Comparison of ENCODE assay signal across 1 cellular context in the genomic region with DNA sequence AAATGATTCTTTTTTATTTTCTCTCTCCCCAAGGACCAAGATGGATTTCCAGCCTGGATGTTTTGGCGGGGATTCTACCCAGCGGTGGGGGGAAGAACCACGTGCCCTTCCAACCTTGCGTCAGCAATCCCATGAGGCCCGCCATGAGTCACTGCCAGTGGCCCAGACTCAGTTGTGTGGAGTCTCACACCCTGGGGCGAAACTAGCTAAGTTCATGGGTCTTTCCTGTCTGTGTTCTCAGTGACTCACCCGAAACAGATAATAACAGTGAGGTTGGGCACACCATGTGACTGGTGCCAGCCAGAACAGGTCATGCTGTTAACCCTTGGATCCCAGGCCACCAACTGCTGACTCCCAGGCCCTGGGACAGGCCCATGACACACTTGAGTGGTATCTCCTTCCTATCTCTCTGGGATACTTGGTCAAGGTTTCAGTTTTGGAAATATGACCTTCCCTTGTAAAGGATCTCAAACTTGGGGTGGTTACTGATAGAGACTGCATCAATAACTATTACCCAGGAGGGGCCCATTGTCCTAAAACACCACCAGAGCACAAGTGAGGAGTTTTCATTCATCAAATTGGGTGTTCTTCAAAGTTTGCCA.
TF ChIP-seq lines count a peak whose summit lies in the region.

No MANE protein-coding gene starts in this region.

TF ChIP-seq in GM12878, 131 proteins besides CTCF, POLR2A, EP300 and RAD21 (continued from another document and continues in another):
- TF ChIP-seq, protein P1, sequence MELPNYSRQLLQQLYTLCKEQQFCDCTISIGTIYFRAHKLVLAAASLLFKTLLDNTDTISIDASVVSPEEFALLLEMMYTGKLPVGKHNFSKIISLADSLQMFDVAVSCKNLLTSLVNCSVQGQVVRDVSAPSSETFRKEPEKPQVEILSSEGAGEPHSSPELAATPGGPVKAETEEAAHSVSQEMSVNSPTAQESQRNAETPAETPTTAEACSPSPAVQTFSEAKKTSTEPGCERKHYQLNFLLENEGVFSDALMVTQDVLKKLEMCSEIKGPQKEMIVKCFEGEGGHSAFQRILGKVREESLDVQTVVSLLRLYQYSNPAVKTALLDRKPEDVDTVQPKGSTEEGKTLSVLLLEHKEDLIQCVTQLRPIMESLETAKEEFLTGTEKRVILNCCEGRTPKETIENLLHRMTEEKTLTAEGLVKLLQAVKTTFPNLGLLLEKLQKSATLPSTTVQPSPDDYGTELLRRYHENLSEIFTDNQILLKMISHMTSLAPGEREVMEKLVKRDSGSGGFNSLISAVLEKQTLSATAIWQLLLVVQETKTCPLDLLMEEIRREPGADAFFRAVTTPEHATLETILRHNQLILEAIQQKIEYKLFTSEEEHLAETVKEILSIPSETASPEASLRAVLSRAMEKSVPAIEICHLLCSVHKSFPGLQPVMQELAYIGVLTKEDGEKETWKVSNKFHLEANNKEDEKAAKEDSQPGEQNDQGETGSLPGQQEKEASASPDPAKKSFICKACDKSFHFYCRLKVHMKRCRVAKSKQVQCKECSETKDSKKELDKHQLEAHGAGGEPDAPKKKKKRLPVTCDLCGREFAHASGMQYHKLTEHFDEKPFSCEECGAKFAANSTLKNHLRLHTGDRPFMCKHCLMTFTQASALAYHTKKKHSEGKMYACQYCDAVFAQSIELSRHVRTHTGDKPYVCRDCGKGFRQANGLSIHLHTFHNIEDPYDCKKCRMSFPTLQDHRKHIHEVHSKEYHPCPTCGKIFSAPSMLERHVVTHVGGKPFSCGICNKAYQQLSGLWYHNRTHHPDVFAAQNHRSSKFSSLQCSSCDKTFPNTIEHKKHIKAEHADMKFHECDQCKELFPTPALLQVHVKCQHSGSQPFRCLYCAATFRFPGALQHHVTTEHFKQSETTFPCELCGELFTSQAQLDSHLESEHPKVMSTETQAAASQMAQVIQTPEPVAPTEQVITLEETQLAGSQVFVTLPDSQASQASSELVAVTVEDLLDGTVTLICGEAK (IDR thresholded peaks at IDR 0.05; ENCODE audit: borderline replicate concordance): no peak
- TF ChIP-seq CREM (IDR thresholded peaks at IDR 0.05; ENCODE audit: low read depth): peak; percentile 83
- TF ChIP-seq IRF3 (IDR thresholded peaks at IDR 0.05): no peak
- TF ChIP-seq SMAD1 (IDR thresholded peaks at IDR 0.05; ENCODE audit: low read depth, partially characterized antibody): no peak
- no peak for TF ChIP-seq NFYA (IDR thresholded peaks at IDR 0.05; ENCODE audit: borderline replicate concordance, low read depth, low read length)
- no peak for TF ChIP-seq NR2C2 (IDR thresholded peaks at IDR 0.05; ENCODE audit: borderline replicate concordance, control insufficient read depth, insufficient read length, low read depth)
- TF ChIP-seq CHD1 (IDR thresholded peaks at IDR 0.05; ENCODE audit: low read depth, low read length): no peak
- no peak for TF ChIP-seq BRCA1 (IDR thresholded peaks at IDR 0.05; ENCODE audit: low read depth, low read length)
- TF ChIP-seq IRF4 (IDR thresholded peaks at IDR 0.05; ENCODE audit: low read depth, low read length): peak; percentile 41; the same call in 1 of the 2 replicates
- peak; percentile 56; the same call in 1 of the 2 replicates for TF ChIP-seq BMI1 (IDR thresholded peaks at IDR 0.05; ENCODE audit: borderline replicate concordance)
- no peak for TF ChIP-seq NRF1 (conservative IDR thresholded peaks at IDR 0.05; ENCODE audit: low read depth, low read length)
- TF ChIP-seq, protein P2, sequence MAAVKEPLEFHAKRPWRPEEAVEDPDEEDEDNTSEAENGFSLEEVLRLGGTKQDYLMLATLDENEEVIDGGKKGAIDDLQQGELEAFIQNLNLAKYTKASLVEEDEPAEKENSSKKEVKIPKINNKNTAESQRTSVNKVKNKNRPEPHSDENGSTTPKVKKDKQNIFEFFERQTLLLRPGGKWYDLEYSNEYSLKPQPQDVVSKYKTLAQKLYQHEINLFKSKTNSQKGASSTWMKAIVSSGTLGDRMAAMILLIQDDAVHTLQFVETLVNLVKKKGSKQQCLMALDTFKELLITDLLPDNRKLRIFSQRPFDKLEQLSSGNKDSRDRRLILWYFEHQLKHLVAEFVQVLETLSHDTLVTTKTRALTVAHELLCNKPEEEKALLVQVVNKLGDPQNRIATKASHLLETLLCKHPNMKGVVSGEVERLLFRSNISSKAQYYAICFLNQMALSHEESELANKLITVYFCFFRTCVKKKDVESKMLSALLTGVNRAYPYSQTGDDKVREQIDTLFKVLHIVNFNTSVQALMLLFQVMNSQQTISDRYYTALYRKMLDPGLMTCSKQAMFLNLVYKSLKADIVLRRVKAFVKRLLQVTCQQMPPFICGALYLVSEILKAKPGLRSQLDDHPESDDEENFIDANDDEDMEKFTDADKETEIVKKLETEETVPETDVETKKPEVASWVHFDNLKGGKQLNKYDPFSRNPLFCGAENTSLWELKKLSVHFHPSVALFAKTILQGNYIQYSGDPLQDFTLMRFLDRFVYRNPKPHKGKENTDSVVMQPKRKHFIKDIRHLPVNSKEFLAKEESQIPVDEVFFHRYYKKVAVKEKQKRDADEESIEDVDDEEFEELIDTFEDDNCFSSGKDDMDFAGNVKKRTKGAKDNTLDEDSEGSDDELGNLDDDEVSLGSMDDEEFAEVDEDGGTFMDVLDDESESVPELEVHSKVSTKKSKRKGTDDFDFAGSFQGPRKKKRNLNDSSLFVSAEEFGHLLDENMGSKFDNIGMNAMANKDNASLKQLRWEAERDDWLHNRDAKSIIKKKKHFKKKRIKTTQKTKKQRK (IDR thresholded peaks at IDR 0.05; ENCODE audit: low read depth, low read length): no peak
- TF ChIP-seq POU2F2 (IDR thresholded peaks at IDR 0.05; ENCODE audit: borderline replicate concordance, low read depth, low read length): no peak; the same call in 2 of the 3 replicates
- TF ChIP-seq ZNF217 (IDR thresholded peaks at IDR 0.05): no peak; the same call in none of the 2 replicates
- peak; percentile 94 for TF ChIP-seq MTA2 (IDR thresholded peaks at IDR 0.05; ENCODE audit: low read depth)
- TF ChIP-seq FOS (IDR thresholded peaks at IDR 0.05; ENCODE audit: borderline replicate concordance, extremely low read depth, insufficient read length): no peak
- peak; percentile 55; the same call in 1 of the 2 replicates for TF ChIP-seq NBN (IDR thresholded peaks at IDR 0.05)
- peak; percentile 98 for TF ChIP-seq NR2F1 (conservative IDR thresholded peaks at IDR 0.05)
- TF ChIP-seq ZNF384 (IDR thresholded peaks at IDR 0.05; ENCODE audit: borderline replicate concordance, low read depth, low read length): no peak
- TF ChIP-seq DPF2 (IDR thresholded peaks at IDR 0.05): peak; percentile 87
- TF ChIP-seq, protein P3, sequence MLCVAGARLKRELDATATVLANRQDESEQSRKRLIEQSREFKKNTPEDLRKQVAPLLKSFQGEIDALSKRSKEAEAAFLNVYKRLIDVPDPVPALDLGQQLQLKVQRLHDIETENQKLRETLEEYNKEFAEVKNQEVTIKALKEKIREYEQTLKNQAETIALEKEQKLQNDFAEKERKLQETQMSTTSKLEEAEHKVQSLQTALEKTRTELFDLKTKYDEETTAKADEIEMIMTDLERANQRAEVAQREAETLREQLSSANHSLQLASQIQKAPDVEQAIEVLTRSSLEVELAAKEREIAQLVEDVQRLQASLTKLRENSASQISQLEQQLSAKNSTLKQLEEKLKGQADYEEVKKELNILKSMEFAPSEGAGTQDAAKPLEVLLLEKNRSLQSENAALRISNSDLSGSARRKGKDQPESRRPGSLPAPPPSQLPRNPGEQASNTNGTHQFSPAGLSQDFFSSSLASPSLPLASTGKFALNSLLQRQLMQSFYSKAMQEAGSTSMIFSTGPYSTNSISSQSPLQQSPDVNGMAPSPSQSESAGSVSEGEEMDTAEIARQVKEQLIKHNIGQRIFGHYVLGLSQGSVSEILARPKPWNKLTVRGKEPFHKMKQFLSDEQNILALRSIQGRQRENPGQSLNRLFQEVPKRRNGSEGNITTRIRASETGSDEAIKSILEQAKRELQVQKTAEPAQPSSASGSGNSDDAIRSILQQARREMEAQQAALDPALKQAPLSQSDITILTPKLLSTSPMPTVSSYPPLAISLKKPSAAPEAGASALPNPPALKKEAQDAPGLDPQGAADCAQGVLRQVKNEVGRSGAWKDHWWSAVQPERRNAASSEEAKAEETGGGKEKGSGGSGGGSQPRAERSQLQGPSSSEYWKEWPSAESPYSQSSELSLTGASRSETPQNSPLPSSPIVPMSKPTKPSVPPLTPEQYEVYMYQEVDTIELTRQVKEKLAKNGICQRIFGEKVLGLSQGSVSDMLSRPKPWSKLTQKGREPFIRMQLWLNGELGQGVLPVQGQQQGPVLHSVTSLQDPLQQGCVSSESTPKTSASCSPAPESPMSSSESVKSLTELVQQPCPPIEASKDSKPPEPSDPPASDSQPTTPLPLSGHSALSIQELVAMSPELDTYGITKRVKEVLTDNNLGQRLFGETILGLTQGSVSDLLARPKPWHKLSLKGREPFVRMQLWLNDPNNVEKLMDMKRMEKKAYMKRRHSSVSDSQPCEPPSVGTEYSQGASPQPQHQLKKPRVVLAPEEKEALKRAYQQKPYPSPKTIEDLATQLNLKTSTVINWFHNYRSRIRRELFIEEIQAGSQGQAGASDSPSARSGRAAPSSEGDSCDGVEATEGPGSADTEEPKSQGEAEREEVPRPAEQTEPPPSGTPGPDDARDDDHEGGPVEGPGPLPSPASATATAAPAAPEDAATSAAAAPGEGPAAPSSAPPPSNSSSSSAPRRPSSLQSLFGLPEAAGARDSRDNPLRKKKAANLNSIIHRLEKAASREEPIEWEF (IDR thresholded peaks at IDR 0.05; ENCODE audit: insufficient replicate concordance, low read depth, low read length): no peak
- TF ChIP-seq RFX5 (IDR thresholded peaks at IDR 0.05; ENCODE audit: low read depth, low read length): no peak
- TF ChIP-seq SMC3 (IDR thresholded peaks at IDR 0.05; ENCODE audit: borderline replicate concordance, low read length): no peak
- TF ChIP-seq CBX5 (IDR thresholded peaks at IDR 0.05; ENCODE audit: low read depth): no peak
- TF ChIP-seq YY1 (IDR thresholded peaks at IDR 0.05; ENCODE audit: low read depth, low read length): peak; percentile 43; the same call in 1 of the 2 replicates
- TF ChIP-seq, protein P4, sequence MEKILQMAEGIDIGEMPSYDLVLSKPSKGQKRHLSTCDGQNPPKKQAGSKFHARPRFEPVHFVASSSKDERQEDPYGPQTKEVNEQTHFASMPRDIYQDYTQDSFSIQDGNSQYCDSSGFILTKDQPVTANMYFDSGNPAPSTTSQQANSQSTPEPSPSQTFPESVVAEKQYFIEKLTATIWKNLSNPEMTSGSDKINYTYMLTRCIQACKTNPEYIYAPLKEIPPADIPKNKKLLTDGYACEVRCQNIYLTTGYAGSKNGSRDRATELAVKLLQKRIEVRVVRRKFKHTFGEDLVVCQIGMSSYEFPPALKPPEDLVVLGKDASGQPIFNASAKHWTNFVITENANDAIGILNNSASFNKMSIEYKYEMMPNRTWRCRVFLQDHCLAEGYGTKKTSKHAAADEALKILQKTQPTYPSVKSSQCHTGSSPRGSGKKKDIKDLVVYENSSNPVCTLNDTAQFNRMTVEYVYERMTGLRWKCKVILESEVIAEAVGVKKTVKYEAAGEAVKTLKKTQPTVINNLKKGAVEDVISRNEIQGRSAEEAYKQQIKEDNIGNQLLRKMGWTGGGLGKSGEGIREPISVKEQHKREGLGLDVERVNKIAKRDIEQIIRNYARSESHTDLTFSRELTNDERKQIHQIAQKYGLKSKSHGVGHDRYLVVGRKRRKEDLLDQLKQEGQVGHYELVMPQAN (conservative IDR thresholded peaks at IDR 0.05): 0 out of 2 replicates have a peak, but pooled peaks have one; percentile 50
- TF ChIP-seq EGR1 (IDR thresholded peaks at IDR 0.05; ENCODE audit: borderline replicate concordance in 1 of 2, low read depth in 2 of 2, low read length in 2 of 2): no peak
- TF ChIP-seq, protein P5, sequence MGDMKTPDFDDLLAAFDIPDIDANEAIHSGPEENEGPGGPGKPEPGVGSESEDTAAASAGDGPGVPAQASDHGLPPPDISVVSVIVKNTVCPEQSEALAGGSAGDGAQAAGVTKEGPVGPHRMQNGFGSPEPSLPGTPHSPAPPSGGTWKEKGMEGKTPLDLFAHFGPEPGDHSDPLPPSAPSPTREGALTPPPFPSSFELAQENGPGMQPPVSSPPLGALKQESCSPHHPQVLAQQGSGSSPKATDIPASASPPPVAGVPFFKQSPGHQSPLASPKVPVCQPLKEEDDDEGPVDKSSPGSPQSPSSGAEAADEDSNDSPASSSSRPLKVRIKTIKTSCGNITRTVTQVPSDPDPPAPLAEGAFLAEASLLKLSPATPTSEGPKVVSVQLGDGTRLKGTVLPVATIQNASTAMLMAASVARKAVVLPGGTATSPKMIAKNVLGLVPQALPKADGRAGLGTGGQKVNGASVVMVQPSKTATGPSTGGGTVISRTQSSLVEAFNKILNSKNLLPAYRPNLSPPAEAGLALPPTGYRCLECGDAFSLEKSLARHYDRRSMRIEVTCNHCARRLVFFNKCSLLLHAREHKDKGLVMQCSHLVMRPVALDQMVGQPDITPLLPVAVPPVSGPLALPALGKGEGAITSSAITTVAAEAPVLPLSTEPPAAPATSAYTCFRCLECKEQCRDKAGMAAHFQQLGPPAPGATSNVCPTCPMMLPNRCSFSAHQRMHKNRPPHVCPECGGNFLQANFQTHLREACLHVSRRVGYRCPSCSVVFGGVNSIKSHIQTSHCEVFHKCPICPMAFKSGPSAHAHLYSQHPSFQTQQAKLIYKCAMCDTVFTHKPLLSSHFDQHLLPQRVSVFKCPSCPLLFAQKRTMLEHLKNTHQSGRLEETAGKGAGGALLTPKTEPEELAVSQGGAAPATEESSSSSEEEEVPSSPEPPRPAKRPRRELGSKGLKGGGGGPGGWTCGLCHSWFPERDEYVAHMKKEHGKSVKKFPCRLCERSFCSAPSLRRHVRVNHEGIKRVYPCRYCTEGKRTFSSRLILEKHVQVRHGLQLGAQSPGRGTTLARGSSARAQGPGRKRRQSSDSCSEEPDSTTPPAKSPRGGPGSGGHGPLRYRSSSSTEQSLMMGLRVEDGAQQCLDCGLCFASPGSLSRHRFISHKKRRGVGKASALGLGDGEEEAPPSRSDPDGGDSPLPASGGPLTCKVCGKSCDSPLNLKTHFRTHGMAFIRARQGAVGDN (IDR thresholded peaks at IDR 0.05): peak; percentile 93
- TF ChIP-seq STAT3 (IDR thresholded peaks at IDR 0.05; ENCODE audit: low read depth, low read length): peak; percentile 70; the same call in 1 of the 2 replicates
